In the genomic region with DNA sequence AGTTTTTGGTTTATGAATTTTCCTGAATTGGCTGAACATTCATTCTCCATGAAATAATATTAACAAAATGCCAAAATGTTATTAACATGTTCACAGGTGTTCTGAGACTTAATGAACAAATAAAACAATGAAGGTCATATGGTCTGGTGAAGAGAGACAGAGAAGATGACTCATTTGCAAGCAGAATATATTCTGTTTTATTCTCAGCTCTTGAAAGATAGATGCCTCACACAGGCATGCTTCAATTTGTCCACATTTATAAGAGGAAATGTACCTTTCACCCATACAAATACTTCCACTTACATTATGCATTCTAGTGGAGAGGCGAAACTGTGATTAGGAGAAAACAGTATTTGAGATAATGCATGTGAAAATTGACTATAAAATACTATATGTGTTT, we compare ENCODE assay signal across 15 cellular contexts.
DNase-seq lines count a peak whose midpoint lies in the region; ATAC-seq and TF ChIP-seq lines count a peak whose summit lies in the region.
"Had no signal": no experiment of that assay in that cellular context is flagged by ENCODE, and none has a peak within 500 bp of the region (broad histone marks: within the 10 kb centered on the region; RNA-seq: fewer than 3 reads in every experiment).

No MANE protein-coding gene starts in this region.

- CTCF ChIA-PET in activated CD8-positive, alpha-beta T cell treated with anti-CD3 and anti-CD28 coated beads for 36 hours (lab: Charles Lee): interaction anchor here (1.0 kb wide), 1 partner anchor 10 kb away, joined by 3 read pairs; no protein-coding TSS in a partner anchor
- CTCF ChIA-PET in activated CD8-positive, alpha-beta T cell treated with anti-CD3 and anti-CD28 coated beads, Interleukin-2, amount 10 ng/mL, durations not matched to agents 7 days and 5 days (lab: Charles Lee): interaction anchor here (0.6 to 3.2 kb wide), 2 partner anchors 9 to 10 kb away, joined by 3 to 9 read pairs; no protein-coding TSS in a partner anchor

- H3K36me3 ChIP-seq in left lung: peaks cover 0 to 71% of the 10 kb centered on the region in 2 donors

- no peak overlapping the region for H3K4me3 Mint-ChIP-seq in activated CD8-positive, alpha-beta T cell treated with anti-CD3 and anti-CD28 coated beads for 36 hours
- H3K4me3 Mint-ChIP-seq in activated CD8-positive, alpha-beta T cell treated with anti-CD3 and anti-CD28 coated beads, Interleukin-2, amount 10 ng/mL, durations not matched to agents 7 days and 5 days: no peak overlapping the region
- no peak overlapping the region for H3K4me3 Mint-ChIP-seq in activated naive CD8-positive, alpha-beta T cell
- no peak overlapping the region for H3K4me3 Mint-ChIP-seq in activated naive CD8-positive, alpha-beta T cell treated with anti-CD3 and anti-CD28 coated beads, Interleukin-2, amount 50 U/mL, for 24 hours
- H3K4me3 Mint-ChIP-seq: CD14-positive monocyte; CD8-positive, alpha-beta memory T cell had no signal

- peak overlapping the region; percentile 42 for H3K27ac Mint-ChIP-seq in activated CD8-positive, alpha-beta T cell treated with anti-CD3 and anti-CD28 coated beads for 36 hours
- H3K27ac Mint-ChIP-seq in activated CD8-positive, alpha-beta T cell treated with anti-CD3 and anti-CD28 coated beads, Interleukin-2, amount 10 ng/mL, durations not matched to agents 7 days and 5 days: no peak overlapping the region
- H3K27ac Mint-ChIP-seq in activated naive CD8-positive, alpha-beta T cell: peak overlapping the region; percentile 80
- no peak overlapping the region for H3K27ac Mint-ChIP-seq in activated naive CD8-positive, alpha-beta T cell treated with anti-CD3 and anti-CD28 coated beads, Interleukin-2, amount 50 U/mL, for 24 hours

- TF ChIP-seq CTCF in activated CD8-positive, alpha-beta T cell treated with anti-CD3 and anti-CD28 coated beads for 36 hours (IDR thresholded peaks at IDR 0.05): no peak
- TF ChIP-seq CTCF in left lung (IDR thresholded peaks at IDR 0.05): no peak

- DNase-seq in activated CD8-positive, alpha-beta T cell treated with anti-CD3 and anti-CD28 coated beads for 36 hours: no peak
- no peak for DNase-seq in activated CD8-positive, alpha-beta T cell treated with anti-CD3 and anti-CD28 coated beads, Interleukin-2, amount 10 ng/mL, durations not matched to agents 7 days and 5 days
- no peak for DNase-seq in activated naive CD8-positive, alpha-beta T cell treated with anti-CD3 and anti-CD28 coated beads, Interleukin-2, amount 50 U/mL, for 24 hours
- DNase-seq in dermis blood vessel endothelial cell: peak; percentile 19
- DNase-seq in renal cortical epithelial cell (ENCODE audit: low read depth): peak; percentile 26
- no peak for DNase-seq in left lung
- DNase-seq: Caco-2; CD8-positive, alpha-beta memory T cell; DND-41; GDM1 had no signal

- no peaks in the 10 kb centered on the region for H3K9me3 ChIP-seq in left lung
- H3K9me3 ChIP-seq: Caco-2 had no signal

- no peaks in the 10 kb centered on the region for H3K4me1 ChIP-seq in left lung
- H3K4me1 ChIP-seq: Caco-2 had no signal

- H3K4me3 ChIP-seq in left lung: no peak overlapping the region

- peaks cover 5% of the 10 kb centered on the region for H3K4me1 Mint-ChIP-seq in activated CD8-positive, alpha-beta T cell treated with anti-CD3 and anti-CD28 coated beads for 36 hours (ENCODE audit: low read depth)
- no peaks in the 10 kb centered on the region for H3K4me1 Mint-ChIP-seq in activated CD8-positive, alpha-beta T cell treated with anti-CD3 and anti-CD28 coated beads, Interleukin-2, amount 10 ng/mL, durations not matched to agents 7 days and 5 days (ENCODE audit: low read depth)
- peaks cover 1% of the 10 kb centered on the region for H3K4me1 Mint-ChIP-seq in activated naive CD8-positive, alpha-beta T cell (ENCODE audit: low read depth)
- H3K4me1 Mint-ChIP-seq in activated naive CD8-positive, alpha-beta T cell treated with anti-CD3 and anti-CD28 coated beads, Interleukin-2, amount 50 U/mL, for 24 hours: peaks cover 3% of the 10 kb centered on the region
- H3K4me1 Mint-ChIP-seq: CD14-positive monocyte had no signal

- no peaks in the 10 kb centered on the region for H3K27me3 Mint-ChIP-seq in activated CD8-positive, alpha-beta T cell treated with anti-CD3 and anti-CD28 coated beads for 36 hours
- H3K27me3 Mint-ChIP-seq in activated CD8-positive, alpha-beta T cell treated with anti-CD3 and anti-CD28 coated beads, Interleukin-2, amount 10 ng/mL, durations not matched to agents 7 days and 5 days (ENCODE audit: low read depth): no peaks in the 10 kb centered on the region
- H3K27me3 Mint-ChIP-seq in activated naive CD8-positive, alpha-beta T cell: no peaks in the 10 kb centered on the region
- H3K27me3 Mint-ChIP-seq in activated naive CD8-positive, alpha-beta T cell treated with anti-CD3 and anti-CD28 coated beads, Interleukin-2, amount 50 U/mL, for 24 hours: no peaks in the 10 kb centered on the region
- H3K27me3 Mint-ChIP-seq: CD8-positive, alpha-beta memory T cell had no signal

- H3K9me3 Mint-ChIP-seq in activated CD8-positive, alpha-beta T cell treated with anti-CD3 and anti-CD28 coated beads for 36 hours: no peaks in the 10 kb centered on the region
- H3K9me3 Mint-ChIP-seq in activated CD8-positive, alpha-beta T cell treated with anti-CD3 and anti-CD28 coated beads, Interleukin-2, amount 10 ng/mL, durations not matched to agents 7 days and 5 days (ENCODE audit: insufficient read depth): no peaks in the 10 kb centered on the region
- H3K9me3 Mint-ChIP-seq in activated naive CD8-positive, alpha-beta T cell (ENCODE audit: low read depth): no peaks in the 10 kb centered on the region
- H3K9me3 Mint-ChIP-seq in activated naive CD8-positive, alpha-beta T cell treated with anti-CD3 and anti-CD28 coated beads, Interleukin-2, amount 50 U/mL, for 24 hours: no peaks in the 10 kb centered on the region
- H3K9me3 Mint-ChIP-seq: CD8-positive, alpha-beta memory T cell had no signal

- intact Hi-C loops in activated CD8-positive, alpha-beta T cell treated with anti-CD3 and anti-CD28 coated beads for 36 hours (cut with micrococcal nuclease): no loop called here
- intact Hi-C loops in left lung (cut with DNase I): no loop called here

- H3K36me3 Mint-ChIP-seq in activated CD8-positive, alpha-beta T cell treated with anti-CD3 and anti-CD28 coated beads for 36 hours (ENCODE audit: low read depth): peaks cover 49% of the 10 kb centered on the region
- H3K36me3 Mint-ChIP-seq in activated CD8-positive, alpha-beta T cell treated with anti-CD3 and anti-CD28 coated beads, Interleukin-2, amount 10 ng/mL, durations not matched to agents 7 days and 5 days (ENCODE audit: low read depth): peaks cover 56% of the 10 kb centered on the region
- H3K36me3 Mint-ChIP-seq in activated naive CD8-positive, alpha-beta T cell: peaks cover 5% of the 10 kb centered on the region
- H3K36me3 Mint-ChIP-seq in activated naive CD8-positive, alpha-beta T cell treated with anti-CD3 and anti-CD28 coated beads, Interleukin-2, amount 50 U/mL, for 24 hours (ENCODE audit: low read depth): peaks cover 44% of the 10 kb centered on the region

- ATAC-seq in activated CD8-positive, alpha-beta T cell treated with anti-CD3 and anti-CD28 coated beads for 36 hours: no peak
- no peak for ATAC-seq in activated CD8-positive, alpha-beta T cell treated with anti-CD3 and anti-CD28 coated beads, Interleukin-2, amount 10 ng/mL, durations not matched to agents 7 days and 5 days
- ATAC-seq in activated naive CD8-positive, alpha-beta T cell treated with anti-CD3 and anti-CD28 coated beads, Interleukin-2, amount 50 U/mL, for 24 hours: no peak
- ATAC-seq in GM21381 (IDR thresholded peaks at IDR 0.05; ENCODE audit: unreplicated experiment): no peak
- no peak for ATAC-seq in left lung
- ATAC-seq: HCT116 had no signal

- POLR2A ChIA-PET in activated CD8-positive, alpha-beta T cell treated with anti-CD3 and anti-CD28 coated beads for 36 hours (lab: Charles Lee): no interaction called here
- POLR2A ChIA-PET in activated CD8-positive, alpha-beta T cell treated with anti-CD3 and anti-CD28 coated beads, Interleukin-2, amount 10 ng/mL, durations not matched to agents 7 days and 5 days (lab: Charles Lee): no interaction called here

- no peak overlapping the region for H3K27ac ChIP-seq in left lung
- H3K27ac ChIP-seq: 22Rv1 had no signal

- no peaks in the 10 kb centered on the region for H3K27me3 ChIP-seq in left lung

Comparison
In these comparisons a context has a peak if more than half of its experiments do, and no peak if none do; other contexts are left out.
1. H3K27ac Mint-ChIP-seq: peak in activated CD8-positive, alpha-beta T cell treated with anti-CD3 and anti-CD28 coated beads for 36 hours (single experiment) and activated naive CD8-positive, alpha-beta T cell (single experiment); none in activated CD8-positive, alpha-beta T cell treated with anti-CD3 and anti-CD28 coated beads, Interleukin-2, amount 10 ng/mL, durations not matched to agents 7 days and 5 days (single experiment) and activated naive CD8-positive, alpha-beta T cell treated with anti-CD3 and anti-CD28 coated beads, Interleukin-2, amount 50 U/mL, for 24 hours (single experiment).
2. DNase-seq: peak in dermis blood vessel endothelial cell (single experiment) and renal cortical epithelial cell (single experiment); none in activated CD8-positive, alpha-beta T cell treated with anti-CD3 and anti-CD28 coated beads for 36 hours (single experiment), activated CD8-positive, alpha-beta T cell treated with anti-CD3 and anti-CD28 coated beads, Interleukin-2, amount 10 ng/mL, durations not matched to agents 7 days and 5 days (single experiment), activated naive CD8-positive, alpha-beta T cell treated with anti-CD3 and anti-CD28 coated beads, Interleukin-2, amount 50 U/mL, for 24 hours (single experiment) and left lung (0 of 2).